Comparison of ENCODE assay signal across 14 cellular contexts in genomic region chr4:53432528-53433424, GRCh38. TPM values are rescaled to one million over a fixed set of nuclear protein-coding genes. Genes with fewer than 3 reads are reported as not detected.
A peak's percentile ranks its signal among the peaks of the same experiment; 100 is the strongest.
DNase-seq lines count a peak whose midpoint lies in the region; ATAC-seq and TF ChIP-seq lines count a peak whose summit lies in the region.
"Had no signal": no experiment of that assay in that cellular context is flagged by ENCODE, and none has a peak within 500 bp of the region (broad histone marks: within the 10 kb centered on the region; RNA-seq: fewer than 3 reads in every experiment).

No MANE protein-coding gene starts in this region.

- H3K4me1 Mint-ChIP-seq in activated naive CD4-positive, alpha-beta T cell treated with anti-CD3 and anti-CD28 coated beads, Interleukin-2, amount 10 ng/mL, durations not matched to agents 7 days and 5 days: peaks cover 8% of the 10 kb centered on the region
- H3K4me1 Mint-ChIP-seq in stimulated activated naive CD8-positive, alpha-beta T cell treated with anti-CD3 and anti-CD28 coated beads, Interleukin-15, amount 100 ng/mL, for 72 hours: peaks cover 15% of the 10 kb centered on the region

- peaks cover 19% of the 10 kb centered on the region for H3K36me3 ChIP-seq in A673 (ENCODE audit: insufficient read depth, low read length, poor library complexity, severe bottlenecking)

- peak; percentile 24 to 88 for ATAC-seq in activated naive CD4-positive, alpha-beta T cell treated with anti-CD3 and anti-CD28 coated beads, Interleukin-2, amount 50 U/mL, for 72 hours
- ATAC-seq in GM21717 (IDR thresholded peaks at IDR 0.05; ENCODE audit: unreplicated experiment) (peak; percentile 66), HG03432 (IDR thresholded peaks at IDR 0.05; ENCODE audit: unreplicated experiment) (peak; percentile 64)
- peak; percentile 75 for ATAC-seq in stimulated activated naive CD8-positive, alpha-beta T cell treated with anti-CD3 and anti-CD28 coated beads, Interleukin-15, amount 100 ng/mL, for 72 hours
- ATAC-seq: upper lobe of right lung had no signal

- peak overlapping the region in 1 of 2 donors; percentile 48 for H3K27ac Mint-ChIP-seq in activated naive CD4-positive, alpha-beta T cell treated with anti-CD3 and anti-CD28 coated beads, Interleukin-2, amount 50 U/mL, for 72 hours
- H3K27ac Mint-ChIP-seq in activated naive CD4-positive, alpha-beta T cell treated with anti-CD3 and anti-CD28 coated beads, Interleukin-2, amount 10 ng/mL, durations not matched to agents 7 days and 5 days: no peak overlapping the region
- H3K27ac Mint-ChIP-seq in stimulated activated naive CD8-positive, alpha-beta T cell treated with anti-CD3 and anti-CD28 coated beads, Interleukin-15, amount 100 ng/mL, for 72 hours: no peak overlapping the region
- H3K27ac Mint-ChIP-seq: T-helper 2 cell treated with Interferon-gamma antibody and Interleukin-4, amounts not matched to agents 5 μg/mL and 100 μg/mL, for 36 hours had no signal

- no peaks in the 10 kb centered on the region for H3K4me1 ChIP-seq in A673 (ENCODE audit: insufficient read depth, low read length, poor library complexity, severe bottlenecking)
- H3K4me1 ChIP-seq: esophagus muscularis mucosa, upper lobe of right lung had no signal

- H3K36me3 Mint-ChIP-seq in activated naive CD4-positive, alpha-beta T cell treated with anti-CD3 and anti-CD28 coated beads, Interleukin-2, amount 50 U/mL, for 72 hours: peaks cover 12 to 38% of the 10 kb centered on the region in 2 donors
- H3K36me3 Mint-ChIP-seq in activated naive CD4-positive, alpha-beta T cell treated with anti-CD3 and anti-CD28 coated beads, Interleukin-2, amount 10 ng/mL, durations not matched to agents 7 days and 5 days: peaks cover 53% of the 10 kb centered on the region

- no peak overlapping the region for H3K27ac ChIP-seq in A673 (ENCODE audit: low read depth, low read length, poor library complexity, severe bottlenecking)
- H3K27ac ChIP-seq: esophagus muscularis mucosa, upper lobe of right lung had no signal

- no peak overlapping the region for H3K4me3 Mint-ChIP-seq in activated naive CD4-positive, alpha-beta T cell treated with anti-CD3 and anti-CD28 coated beads, Interleukin-2, amount 10 ng/mL, durations not matched to agents 7 days and 5 days
- no peak overlapping the region for H3K4me3 Mint-ChIP-seq in stimulated activated naive CD8-positive, alpha-beta T cell treated with anti-CD3 and anti-CD28 coated beads, Interleukin-15, amount 100 ng/mL, for 72 hours
- H3K4me3 Mint-ChIP-seq: T-helper 2 cell treated with Interferon-gamma antibody and Interleukin-4, amounts not matched to agents 5 μg/mL and 100 μg/mL, for 36 hours had no signal

- no peaks in the 10 kb centered on the region for H3K9me3 ChIP-seq in A673 (ENCODE audit: low read depth, low read length, poor library complexity, severe bottlenecking)
- H3K9me3 ChIP-seq: esophagus muscularis mucosa, upper lobe of right lung had no signal

- CTCF ChIA-PET in activated naive CD4-positive, alpha-beta T cell treated with anti-CD3 and anti-CD28 coated beads, Interleukin-2, amount 10 ng/mL, durations not matched to agents 7 days and 5 days (lab: Charles Lee): no interaction called here
- CTCF ChIA-PET in A673 (lab: Charles Lee): no interaction called here

- intact Hi-C loops in A673 (cut with micrococcal nuclease; ENCODE audit: unreplicated experiment): no loop called here

- no peaks in the 10 kb centered on the region for H3K27me3 Mint-ChIP-seq in activated naive CD4-positive, alpha-beta T cell treated with anti-CD3 and anti-CD28 coated beads, Interleukin-2, amount 10 ng/mL, durations not matched to agents 7 days and 5 days
- H3K27me3 Mint-ChIP-seq in stimulated activated naive CD8-positive, alpha-beta T cell treated with anti-CD3 and anti-CD28 coated beads, Interleukin-15, amount 100 ng/mL, for 72 hours: no peaks in the 10 kb centered on the region

- no peaks in the 10 kb centered on the region for H3K9me3 Mint-ChIP-seq in activated naive CD4-positive, alpha-beta T cell treated with anti-CD3 and anti-CD28 coated beads, Interleukin-2, amount 50 U/mL, for 72 hours
- H3K9me3 Mint-ChIP-seq in activated naive CD4-positive, alpha-beta T cell treated with anti-CD3 and anti-CD28 coated beads, Interleukin-2, amount 10 ng/mL, durations not matched to agents 7 days and 5 days: no peaks in the 10 kb centered on the region
- no peaks in the 10 kb centered on the region for H3K9me3 Mint-ChIP-seq in stimulated activated naive CD8-positive, alpha-beta T cell treated with anti-CD3 and anti-CD28 coated beads, Interleukin-15, amount 100 ng/mL, for 72 hours
- H3K9me3 Mint-ChIP-seq: T-helper 2 cell treated with Interferon-gamma antibody and Interleukin-4, amounts not matched to agents 5 μg/mL and 100 μg/mL, for 36 hours had no signal

- POLR2A ChIA-PET in A673 (lab: Charles Lee; ENCODE audit: low non-redundant PET): no interaction called here

- H3K27me3 ChIP-seq in A673 (replicated peaks; ENCODE audit: insufficient read depth, low read depth, low read length, poor library complexity): no peaks in the 10 kb centered on the region
- H3K27me3 ChIP-seq: esophagus muscularis mucosa, upper lobe of right lung had no signal

- no peak overlapping the region for H3K4me3 ChIP-seq in A673 (ENCODE audit: low read depth, low read length, poor library complexity, severe bottlenecking)
- H3K4me3 ChIP-seq: esophagus muscularis mucosa, upper lobe of right lung had no signal

- no peak for TF ChIP-seq CTCF in A673 (conservative IDR thresholded peaks at IDR 0.05; ENCODE audit: low read depth, low read length)

- no TSS peak for BruUV-seq in A673 (replicated peaks; lab: Mats Ljungman, UMichigan)

- no peak for DNase-seq in activated naive CD4-positive, alpha-beta T cell treated with anti-CD3 and anti-CD28 coated beads, Interleukin-2, amount 50 U/mL, for 72 hours (ENCODE audit: low spot score in 2 of 2)
- no peak for DNase-seq in activated naive CD4-positive, alpha-beta T cell treated with anti-CD3 and anti-CD28 coated beads, Interleukin-2, amount 10 ng/mL, durations not matched to agents 7 days and 5 days
- DNase-seq in stimulated activated naive CD8-positive, alpha-beta T cell treated with anti-CD3 and anti-CD28 coated beads, Interleukin-15, amount 100 ng/mL, for 72 hours: no peak
- DNase-seq in NCI-H1436 treated with DMSO at 0.1 percent for 48 hours (lab: John Stamatoyannopoulos, UW) (no peak), A673 (ENCODE audit: low spot score) (no peak), AML-193 (lab: John Stamatoyannopoulos, UW) (no peak)
- DNase-seq: Calu3; NCI-H446 treated with DMSO at 0.1 percent for 48 hours; stimulated activated CD4-positive, alpha-beta T cell treated with anti-CD3 and anti-CD28 coated beads, Interleukin-15, amount 100 ng/mL, for 24 hours; upper lobe of right lung had no signal

RNA-seq across cellular contexts. Expression of gene FIP1L1, which starts 55.3 kb away (rescaled TPM):
- 10 to 100 TPM; 76.3 to 83.8 TPM for total RNA-seq in activated naive CD4-positive, alpha-beta T cell treated with anti-CD3 and anti-CD28 coated beads, Interleukin-2, amount 50 U/mL, for 72 hours
- 30.9 and 40.0 TPM in 2 replicates for total RNA-seq in A673 (2021)
